Comparison of ENCODE assay signal across 20 cellular contexts in genomic region chr2:125553768-125554167, GRCh38.
A peak's percentile ranks its signal among the peaks of the same experiment; 100 is the strongest.
DNase-seq lines count a peak whose midpoint lies in the region; ATAC-seq, FAIRE-seq and TF ChIP-seq lines count a peak whose summit lies in the region.
"Had no signal": no experiment of that assay in that cellular context is flagged by ENCODE, and none has a peak within 500 bp of the region (broad histone marks: within the 10 kb centered on the region; RNA-seq: fewer than 3 reads in every experiment).

No MANE protein-coding gene starts in this region.

- DNase-seq in D341Med (ENCODE audit: low spot score) (peak; percentile 37), NCI-H524 treated with DMSO at 0.1 percent for 48 hours (lab: John Stamatoyannopoulos, UW) (peak; percentile 86), WERI-Rb-1 (peak; percentile 9), frontal cortex (ENCODE audit: low spot score in 2 of 2) (no peak), aorta (no peak)
- DNase-seq in activated CD8-positive, alpha-beta memory T cell treated with anti-CD3 and anti-CD28 coated beads, Interleukin-2, amount 10 ng/mL, durations not matched to agents 7 days and 5 days, result no peak
- DNase-seq: ACHN; BE2C; C1 segment of cervical spinal cord; CD4-positive, CD25-positive, alpha-beta regulatory T cell; CD8-positive, alpha-beta memory T cell; COR-L47; DMS153; DMS79; GDM1; HCEC 1CT had no signal

- H3K4me3 Mint-ChIP-seq in activated CD8-positive, alpha-beta memory T cell treated with anti-CD3 and anti-CD28 coated beads, Interleukin-2, amount 10 ng/mL, durations not matched to agents 7 days and 5 days, result no peak overlapping the region
- H3K4me3 Mint-ChIP-seq: CD4-positive, CD25-positive, alpha-beta regulatory T cell; CD8-positive, alpha-beta memory T cell; GM23338 had no signal

- H3K9me3 ChIP-seq in WERI-Rb-1 (ENCODE audit: severe bottlenecking), result no peaks in the 10 kb centered on the region
- no peaks in the 10 kb centered on the region for H3K9me3 ChIP-seq in aorta (ENCODE audit: control insufficient read depth, low read length)
- H3K9me3 ChIP-seq: BE2C had no signal

- H3K27me3 Mint-ChIP-seq in activated CD8-positive, alpha-beta memory T cell treated with anti-CD3 and anti-CD28 coated beads, Interleukin-2, amount 10 ng/mL, durations not matched to agents 7 days and 5 days, result no peaks in the 10 kb centered on the region
- H3K27me3 Mint-ChIP-seq: CD4-positive, CD25-positive, alpha-beta regulatory T cell; CD8-positive, alpha-beta memory T cell had no signal

- no peak overlapping the region for H3K27ac Mint-ChIP-seq in activated CD8-positive, alpha-beta memory T cell treated with anti-CD3 and anti-CD28 coated beads, Interleukin-2, amount 10 ng/mL, durations not matched to agents 7 days and 5 days
- H3K27ac Mint-ChIP-seq: CD4-positive, CD25-positive, alpha-beta regulatory T cell; CD8-positive, alpha-beta memory T cell; GM23338 had no signal

- no peak for TF ChIP-seq CTCF in WERI-Rb-1 (IDR thresholded peaks at IDR 0.05; ENCODE audit: low read depth, low read length)

- H3K27ac ChIP-seq in WERI-Rb-1, result no peak overlapping the region
- no peak overlapping the region for H3K27ac ChIP-seq in aorta (ENCODE audit: low read depth in 1 of 2, low read length in 2 of 2)

- intact Hi-C loops in aorta (cut with DNase I), result no loop called here

- ATAC-seq in aorta (ENCODE audit: low FRiP score), result no peak
- no peak for ATAC-seq in activated CD8-positive, alpha-beta memory T cell treated with anti-CD3 and anti-CD28 coated beads, Interleukin-2, amount 10 ng/mL, durations not matched to agents 7 days and 5 days
- ATAC-seq: GM23338 had no signal

- H3K9me3 Mint-ChIP-seq in activated CD8-positive, alpha-beta memory T cell treated with anti-CD3 and anti-CD28 coated beads, Interleukin-2, amount 10 ng/mL, durations not matched to agents 7 days and 5 days (ENCODE audit: low read depth), result peaks cover 13% of the 10 kb centered on the region
- H3K9me3 Mint-ChIP-seq: GM23338 had no signal

- H3K36me3 Mint-ChIP-seq in activated CD8-positive, alpha-beta memory T cell treated with anti-CD3 and anti-CD28 coated beads, Interleukin-2, amount 10 ng/mL, durations not matched to agents 7 days and 5 days, result no peaks in the 10 kb centered on the region
- H3K36me3 Mint-ChIP-seq: CD4-positive, CD25-positive, alpha-beta regulatory T cell; CD8-positive, alpha-beta memory T cell had no signal

- CTCF ChIA-PET in activated CD8-positive, alpha-beta memory T cell treated with anti-CD3 and anti-CD28 coated beads, Interleukin-2, amount 10 ng/mL, durations not matched to agents 7 days and 5 days (lab: Charles Lee), result no interaction called here

- H3K4me1 ChIP-seq in aorta (ENCODE audit: control insufficient read depth in 1 of 2, insufficient read depth in 2 of 2, low read length in 2 of 2), result no peaks in the 10 kb centered on the region
- H3K4me1 ChIP-seq: BE2C had no signal

- H3K27me3 ChIP-seq in WERI-Rb-1 (ENCODE audit: insufficient read depth, low read depth, severe bottlenecking), result peaks cover 2% of the 10 kb centered on the region
- H3K27me3 ChIP-seq in aorta (ENCODE audit: control insufficient read depth in 1 of 2, insufficient read depth in 2 of 2, low read length in 1 of 2), result no peaks in the 10 kb centered on the region
- H3K27me3 ChIP-seq: BE2C had no signal

- H3K36me3 ChIP-seq in WERI-Rb-1, result no peaks in the 10 kb centered on the region
- H3K36me3 ChIP-seq in aorta (ENCODE audit: control insufficient read depth in 1 of 2, insufficient read depth in 2 of 2, low read length in 1 of 2), result no peaks in the 10 kb centered on the region
- H3K36me3 ChIP-seq: BE2C had no signal

- H3K4me1 Mint-ChIP-seq in activated CD8-positive, alpha-beta memory T cell treated with anti-CD3 and anti-CD28 coated beads, Interleukin-2, amount 10 ng/mL, durations not matched to agents 7 days and 5 days, result no peaks in the 10 kb centered on the region
- H3K4me1 Mint-ChIP-seq: CD4-positive, CD25-positive, alpha-beta regulatory T cell; CD8-positive, alpha-beta memory T cell; GM23338 had no signal

- no peak for FAIRE-seq in frontal cortex (lab: Jason Lieb, UNC)
- FAIRE-seq: GM12892, GM18507, H54 had no signal

- 90 to 92% methylated on average over 1 of the region's 1 CpG for WGBS in aorta, 2 donors

- no peak overlapping the region for H3K4me3 ChIP-seq in WERI-Rb-1 (ENCODE audit: low read depth, low read length)
- H3K4me3 ChIP-seq in aorta (ENCODE audit: low read length in 2 of 2), result no peak overlapping the region
- H3K4me3 ChIP-seq: GM23338 had no signal

Comparison
In these comparisons a context has a peak if more than half of its experiments do, and no peak if none do; other contexts are left out.
1. DNase-seq: peak in D341Med (single experiment), NCI-H524 treated with DMSO at 0.1 percent for 48 hours (single experiment) and WERI-Rb-1 (single experiment); none in frontal cortex (0 of 2), aorta (0 of 2) and activated CD8-positive, alpha-beta memory T cell treated with anti-CD3 and anti-CD28 coated beads, Interleukin-2, amount 10 ng/mL, durations not matched to agents 7 days and 5 days (single experiment).